ENCODE assay signal across 8 cellular contexts in genomic region chr1:6260961-6261614, GRCh38. TPM values are rescaled to one million over a fixed set of nuclear protein-coding genes. Genes with fewer than 3 reads are reported as not detected.
A peak's percentile ranks its signal among the peaks of the same experiment; 100 is the strongest.
DNase-seq lines count a peak whose midpoint lies in the region; ATAC-seq, FAIRE-seq and TF ChIP-seq lines count a peak whose summit lies in the region.

GPR153 (minus strand) TSS chr1:6261098; CDS start chr1:6254905, 6,193 bp downstream.

- intact Hi-C loops in activated T-helper 1 cell treated with anti-CD3 and anti-CD28 coated beads, Interleukin-12 subunit alpha, Interleukin-12 subunit beta, Interleukin-2, Interleukin-4 antibody, amounts not matched to agents 30 ng/mL and 10 ng/mL and 1 ng/mL, durations not matched to agents 14 hours and 24 hours and 36 hours (cut with micrococcal nuclease): loop anchor here (1.0 to 5.0 kb wide), 3 partner anchors 14 to 201 kb away; partner anchors contain the start of gene ACOT7
- intact Hi-C loops in posterior vena cava (cut with DNase I): no loop called here

- peak within 1 kb of the TSS; percentile 78 for H2AFZ ChIP-seq in parathyroid adenoma

- no peaks in the 10 kb centered on the region for H3K9me3 Mint-ChIP-seq in activated T-helper 1 cell treated with anti-CD3 and anti-CD28 coated beads, Interleukin-12 subunit alpha, Interleukin-12 subunit beta, Interleukin-2, Interleukin-4 antibody, amounts not matched to agents 30 ng/mL and 10 ng/mL and 1 ng/mL, durations not matched to agents 14 hours and 24 hours and 36 hours

- H3K79me2 ChIP-seq in parathyroid adenoma: no peaks in the 10 kb centered on the region

- no peak for ATAC-seq in HG03139 (IDR thresholded peaks at IDR 0.05; ENCODE audit: unreplicated experiment)

- H3K4me3 ChIP-seq in parathyroid adenoma (ENCODE audit: low read depth, low read length): peak within 1 kb of the TSS; percentile 27

- no peak for FAIRE-seq in frontal cortex (lab: Jason Lieb, UNC)

- H3K27ac Mint-ChIP-seq in activated T-helper 1 cell treated with anti-CD3 and anti-CD28 coated beads, Interleukin-12 subunit alpha, Interleukin-12 subunit beta, Interleukin-2, Interleukin-4 antibody, amounts not matched to agents 30 ng/mL and 10 ng/mL and 1 ng/mL, durations not matched to agents 14 hours and 24 hours and 36 hours: no peak within 1 kb of the TSS

- no peak for TF ChIP-seq CTCF in parathyroid adenoma (IDR thresholded peaks at IDR 0.05)

- no peaks in the 10 kb centered on the region for H3K9me3 ChIP-seq in parathyroid adenoma (ENCODE audit: control insufficient read depth, low read length)

- peaks cover 12% of the 10 kb centered on the region for H3K27me3 Mint-ChIP-seq in activated T-helper 1 cell treated with anti-CD3 and anti-CD28 coated beads, Interleukin-12 subunit alpha, Interleukin-12 subunit beta, Interleukin-2, Interleukin-4 antibody, amounts not matched to agents 30 ng/mL and 10 ng/mL and 1 ng/mL, durations not matched to agents 14 hours and 24 hours and 36 hours (ENCODE audit: insufficient read depth)

- H3K27me3 ChIP-seq in parathyroid adenoma (ENCODE audit: control insufficient read depth, insufficient read depth, low read length): no peaks in the 10 kb centered on the region

- H3K9ac ChIP-seq in parathyroid adenoma: no peak within 1 kb of the TSS

- H3K36me3 Mint-ChIP-seq in activated T-helper 1 cell treated with anti-CD3 and anti-CD28 coated beads, Interleukin-12 subunit alpha, Interleukin-12 subunit beta, Interleukin-2, Interleukin-4 antibody, amounts not matched to agents 30 ng/mL and 10 ng/mL and 1 ng/mL, durations not matched to agents 14 hours and 24 hours and 36 hours (ENCODE audit: low read depth): no peaks in the 10 kb centered on the region

- H3K4me2 ChIP-seq in parathyroid adenoma (ENCODE audit: low read length): peak within 1 kb of the TSS; percentile 63

- peaks cover 2% of the 10 kb centered on the region for H3K4me1 ChIP-seq in parathyroid adenoma

- no peaks in the 10 kb centered on the region for H3K36me3 ChIP-seq in parathyroid adenoma (ENCODE audit: control insufficient read depth, insufficient read depth, low read length)

- no peaks in the 10 kb centered on the region for H3K4me1 Mint-ChIP-seq in activated T-helper 1 cell treated with anti-CD3 and anti-CD28 coated beads, Interleukin-12 subunit alpha, Interleukin-12 subunit beta, Interleukin-2, Interleukin-4 antibody, amounts not matched to agents 30 ng/mL and 10 ng/mL and 1 ng/mL, durations not matched to agents 14 hours and 24 hours and 36 hours (ENCODE audit: low read depth)

- peak; percentile 43 for DNase-seq in NCI-H146 (lab: John Stamatoyannopoulos, UW)
- DNase-seq in NCI-H146 treated with DMSO at 0.1 percent for 48 hours (lab: John Stamatoyannopoulos, UW; ENCODE audit: unreplicated experiment): no peak
- peak; percentile 86 for DNase-seq in NCI-H510A treated with DMSO at 0.1 percent for 48 hours (lab: John Stamatoyannopoulos, UW)
- DNase-seq in activated T-helper 1 cell treated with anti-CD3 and anti-CD28 coated beads, Interleukin-12 subunit alpha, Interleukin-12 subunit beta, Interleukin-2, Interleukin-4 antibody, amounts not matched to agents 30 ng/mL and 10 ng/mL and 1 ng/mL, durations not matched to agents 14 hours and 24 hours and 36 hours (ENCODE audit: low spot score): peak; percentile 50
- peak; percentile 68 to 71 for DNase-seq in frontal cortex (ENCODE audit: low spot score in 2 of 2)
- no peak for DNase-seq in posterior vena cava (ENCODE audit: low spot score)

- peak within 1 kb of the TSS; percentile 73 for H3K4me3 Mint-ChIP-seq in activated T-helper 1 cell treated with anti-CD3 and anti-CD28 coated beads, Interleukin-12 subunit alpha, Interleukin-12 subunit beta, Interleukin-2, Interleukin-4 antibody, amounts not matched to agents 30 ng/mL and 10 ng/mL and 1 ng/mL, durations not matched to agents 14 hours and 24 hours and 36 hours

- no peak within 1 kb of the TSS for H3K27ac ChIP-seq in parathyroid adenoma

RNA-seq across cellular contexts. Expression of gene GPR153, which starts in this region (rescaled TPM):
- 1.4 and 1.6 TPM in 2 replicates for total RNA-seq in activated T-helper 1 cell treated with anti-CD3 and anti-CD28 coated beads, Interleukin-12 subunit alpha, Interleukin-12 subunit beta, Interleukin-2, Interleukin-4 antibody, amounts not matched to agents 30 ng/mL and 10 ng/mL and 1 ng/mL, durations not matched to agents 14 hours and 24 hours and 36 hours
- 22.0 TPM for total RNA-seq in frontal cortex
- total RNA-seq in posterior vena cava: 10 to 100 TPM in 1 of 2 donors, 1 to 10 TPM in 1; 9.3 to 11.8 TPM

Comparison
In these comparisons a context has a peak if more than half of its experiments do, and no peak if none do; other contexts are left out.
1. DNase-seq: peak in NCI-H146 (single experiment), NCI-H510A treated with DMSO at 0.1 percent for 48 hours (single experiment), activated T-helper 1 cell treated with anti-CD3 and anti-CD28 coated beads, Interleukin-12 subunit alpha, Interleukin-12 subunit beta, Interleukin-2, Interleukin-4 antibody, amounts not matched to agents 30 ng/mL and 10 ng/mL and 1 ng/mL, durations not matched to agents 14 hours and 24 hours and 36 hours (single experiment) and frontal cortex (2 of 2); none in NCI-H146 treated with DMSO at 0.1 percent for 48 hours (single experiment) and posterior vena cava (single experiment).